1 cellular context compared by ENCODE assay signal in the genomic region with DNA sequence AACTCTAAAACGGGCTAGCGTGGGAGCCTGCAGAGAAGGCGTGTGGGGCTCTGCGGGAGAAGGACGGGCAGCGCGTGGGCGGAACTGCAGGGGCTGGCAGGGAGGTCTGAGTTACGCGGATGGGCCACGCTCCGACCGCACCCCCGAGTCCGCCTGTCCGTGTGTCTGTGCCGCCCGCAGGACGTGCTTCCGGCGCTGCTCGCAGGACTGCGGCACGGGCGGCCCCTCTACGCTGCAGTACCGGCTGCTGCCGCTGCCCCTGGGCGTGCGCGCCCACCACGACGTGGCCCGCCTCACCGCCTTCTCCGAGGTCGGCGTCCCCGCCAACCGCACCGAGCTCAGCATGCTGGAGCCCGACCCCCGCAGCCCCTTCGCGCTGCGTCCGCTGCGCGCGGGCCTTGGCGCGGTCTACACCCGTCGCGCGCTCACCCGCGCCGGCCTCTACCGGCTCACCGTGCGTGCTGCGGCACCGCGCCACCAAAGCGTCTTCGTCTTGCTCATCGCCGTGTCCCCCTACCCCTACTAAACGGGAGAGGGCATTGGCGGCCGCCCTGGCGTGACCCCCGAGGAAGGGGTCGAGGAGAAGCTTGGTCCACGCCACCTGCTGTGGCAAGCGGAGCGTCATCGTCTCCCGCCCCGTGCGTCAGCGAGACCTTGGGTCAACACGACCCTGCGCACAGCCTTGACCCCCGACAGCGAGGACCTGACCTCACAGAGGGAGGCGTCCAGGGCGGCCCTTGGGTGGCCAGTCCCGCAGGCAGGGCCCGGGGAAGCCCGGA.
TF ChIP-seq lines count a peak whose summit lies in the region.

No MANE protein-coding gene starts in this region.

TF ChIP-seq in HEK293, 187 proteins besides CTCF, POLR2A, EP300 and RAD21 (continued from another document):
- TF ChIP-seq ZNF664 (tag by site-specific recombination; IDR thresholded peaks at IDR 0.05) (no peak), ZBTB20 (tag by site-specific recombination; IDR thresholded peaks at IDR 0.05) (peak; percentile 35; the same call in 1 of the 2 replicates), ZNF529 (tag by site-specific recombination; IDR thresholded peaks at IDR 0.05; ENCODE audit: insufficient replicate concordance) (no peak), KLF9 (tag by site-specific recombination; IDR thresholded peaks at IDR 0.05; ENCODE audit: low read depth) (peak; percentile 57; the same call in 1 of the 2 replicates), ZNF677 (tag by site-specific recombination; IDR thresholded peaks at IDR 0.05) (no peak), FEZF1 (tag by site-specific recombination; IDR thresholded peaks at IDR 0.05) (no peak), ZNF777 (tag by site-specific recombination; IDR thresholded peaks at IDR 0.05; ENCODE audit: borderline replicate concordance) (0 out of 2 replicates have a peak, but pooled peaks have one; percentile 44), ZNF701 (tag by site-specific recombination; IDR thresholded peaks at IDR 0.05) (no peak), ZNF24 (tag by site-specific recombination; IDR thresholded peaks at IDR 0.05) (no peak)
- TF ChIP-seq, protein P1, sequence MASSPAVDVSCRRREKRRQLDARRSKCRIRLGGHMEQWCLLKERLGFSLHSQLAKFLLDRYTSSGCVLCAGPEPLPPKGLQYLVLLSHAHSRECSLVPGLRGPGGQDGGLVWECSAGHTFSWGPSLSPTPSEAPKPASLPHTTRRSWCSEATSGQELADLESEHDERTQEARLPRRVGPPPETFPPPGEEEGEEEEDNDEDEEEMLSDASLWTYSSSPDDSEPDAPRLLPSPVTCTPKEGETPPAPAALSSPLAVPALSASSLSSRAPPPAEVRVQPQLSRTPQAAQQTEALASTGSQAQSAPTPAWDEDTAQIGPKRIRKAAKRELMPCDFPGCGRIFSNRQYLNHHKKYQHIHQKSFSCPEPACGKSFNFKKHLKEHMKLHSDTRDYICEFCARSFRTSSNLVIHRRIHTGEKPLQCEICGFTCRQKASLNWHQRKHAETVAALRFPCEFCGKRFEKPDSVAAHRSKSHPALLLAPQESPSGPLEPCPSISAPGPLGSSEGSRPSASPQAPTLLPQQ (tag by site-specific recombination; IDR thresholded peaks at IDR 0.05): peak; percentile 50; the same call in 1 of the 2 replicates
